ENCODE assay signal across 10 cellular contexts in the genomic region with DNA sequence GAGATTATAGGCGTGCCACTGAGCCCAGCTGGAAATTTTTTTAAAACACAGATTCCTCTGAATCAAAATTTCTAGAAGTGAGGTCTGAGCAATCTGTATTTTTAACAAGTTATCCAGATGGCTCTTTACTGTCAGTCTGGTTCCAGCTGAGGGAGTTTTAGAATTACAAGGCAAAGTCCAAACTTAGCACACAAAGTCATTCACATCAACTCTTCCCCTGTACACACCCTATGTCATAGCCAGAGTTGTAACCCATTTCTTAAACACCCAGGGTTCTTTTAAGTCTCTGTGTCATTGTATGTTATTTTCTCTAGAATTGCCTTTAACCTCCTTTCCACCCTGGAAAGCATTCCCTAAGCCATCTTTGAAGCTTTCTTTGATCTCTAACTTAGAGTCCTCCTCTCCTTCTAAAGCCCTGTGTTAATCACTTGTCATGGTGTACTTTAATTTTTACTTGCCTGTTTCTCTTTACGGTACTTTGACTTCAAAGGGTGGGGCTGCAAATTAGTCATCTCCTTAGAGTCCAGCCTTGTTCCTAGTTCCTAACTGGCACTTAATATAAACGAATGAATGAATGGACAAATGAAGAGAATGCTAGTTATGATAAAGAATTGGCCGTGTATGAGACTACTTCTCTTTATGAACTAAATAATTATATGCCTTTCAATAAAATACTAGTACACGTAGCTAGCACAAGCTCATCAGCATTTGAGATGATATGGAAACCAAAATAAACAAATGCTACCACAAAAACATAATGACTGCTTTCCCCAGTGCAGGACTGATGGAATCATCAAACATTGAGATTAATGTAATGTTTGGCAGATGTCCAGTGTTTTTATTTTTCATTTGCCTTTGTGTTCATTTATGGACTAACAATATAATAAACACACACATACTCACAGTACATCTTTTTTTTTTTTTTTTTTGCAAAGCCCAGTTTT. TPM values are rescaled to one million over a fixed set of nuclear protein-coding genes. Genes with fewer than 3 reads are reported as not detected.
DNase-seq lines count a peak whose midpoint lies in the region; ATAC-seq and TF ChIP-seq lines count a peak whose summit lies in the region.
"Had no signal": no experiment of that assay in that cellular context is flagged by ENCODE, and none has a peak within 500 bp of the region (broad histone marks: within the 10 kb centered on the region; RNA-seq: fewer than 3 reads in every experiment).

No MANE protein-coding gene starts in this region.

- no peak overlapping the region for H3K27ac ChIP-seq in RWPE1
- H3K27ac ChIP-seq: HL-60, neutrophil had no signal

- H3K4me1 Mint-ChIP-seq in activated T-cell treated with anti-CD3 and anti-CD28 coated beads, Interleukin-2, amount 50 U/mL, for 4 hours (ENCODE audit: low read depth), result peaks cover 43% of the 10 kb centered on the region
- H3K4me1 Mint-ChIP-seq in stimulated activated naive CD8-positive, alpha-beta T cell treated with anti-CD3 and anti-CD28 coated beads, Interleukin-15, amount 100 ng/mL, for 72 hours, result peaks cover 54% of the 10 kb centered on the region

- CTCF ChIA-PET in RWPE1 (lab: Yijun Ruan, JAX), result interaction anchor here (0.6 to 0.7 kb wide), 2 partner anchors 22 to 628 kb away, joined by 3 read pairs; no protein-coding TSS in a partner anchor

- no peaks in the 10 kb centered on the region for H3K9me3 Mint-ChIP-seq in activated T-cell treated with anti-CD3 and anti-CD28 coated beads, Interleukin-2, amount 50 U/mL, for 4 hours
- peaks cover 0 to 7% of the 10 kb centered on the region in 2 donors for H3K9me3 Mint-ChIP-seq in stimulated activated naive CD8-positive, alpha-beta T cell treated with anti-CD3 and anti-CD28 coated beads, Interleukin-15, amount 100 ng/mL, for 72 hours

- no peaks in the 10 kb centered on the region for H3K36me3 Mint-ChIP-seq in activated T-cell treated with anti-CD3 and anti-CD28 coated beads, Interleukin-2, amount 50 U/mL, for 4 hours (ENCODE audit: insufficient read depth)

- ATAC-seq in activated T-cell treated with anti-CD3 and anti-CD28 coated beads, Interleukin-2, amount 50 U/mL, for 4 hours, result no peak
- no peak for ATAC-seq in stimulated activated naive CD8-positive, alpha-beta T cell treated with anti-CD3 and anti-CD28 coated beads, Interleukin-15, amount 100 ng/mL, for 72 hours
- no peak for ATAC-seq in GM19351 (IDR thresholded peaks at IDR 0.05; ENCODE audit: unreplicated experiment)
- ATAC-seq in HG03469 (IDR thresholded peaks at IDR 0.05; ENCODE audit: unreplicated experiment), result no peak

- no peaks in the 10 kb centered on the region for H3K27me3 Mint-ChIP-seq in activated T-cell treated with anti-CD3 and anti-CD28 coated beads, Interleukin-2, amount 50 U/mL, for 4 hours (ENCODE audit: low read depth)
- no peaks in the 10 kb centered on the region for H3K27me3 Mint-ChIP-seq in stimulated activated naive CD8-positive, alpha-beta T cell treated with anti-CD3 and anti-CD28 coated beads, Interleukin-15, amount 100 ng/mL, for 72 hours

- no peak for DNase-seq in activated T-cell treated with anti-CD3 and anti-CD28 coated beads, Interleukin-2, amount 50 U/mL, for 4 hours
- no peak for DNase-seq in activated T-cell treated with anti-CD3 and anti-CD28 coated beads, Interleukin-2, amount 50 U/mL, for 1 hour
- peak; percentile 58 for DNase-seq in RWPE1 (ENCODE audit: low spot score)
- peak; percentile 56 for DNase-seq in fibroblast of peridontal ligament (ENCODE audit: extremely low read depth)
- no peak for DNase-seq in stimulated activated naive CD8-positive, alpha-beta T cell treated with anti-CD3 and anti-CD28 coated beads, Interleukin-15, amount 100 ng/mL, for 72 hours
- DNase-seq in mesenteric fat pad (ENCODE audit: low spot score), result no peak

- POLR2A ChIA-PET in RWPE1 (lab: Yijun Ruan, JAX; ENCODE audit: low non-redundant PET), result no interaction called here

- peak overlapping the region; percentile 6 for H3K4me3 Mint-ChIP-seq in activated T-cell treated with anti-CD3 and anti-CD28 coated beads, Interleukin-2, amount 50 U/mL, for 4 hours
- H3K4me3 Mint-ChIP-seq in stimulated activated naive CD8-positive, alpha-beta T cell treated with anti-CD3 and anti-CD28 coated beads, Interleukin-15, amount 100 ng/mL, for 72 hours, result peak overlapping the region; percentile 55 to 71

- H3K27ac Mint-ChIP-seq in stimulated activated naive CD8-positive, alpha-beta T cell treated with anti-CD3 and anti-CD28 coated beads, Interleukin-15, amount 100 ng/mL, for 72 hours, result peak overlapping the region; percentile 52 to 60

- TF ChIP-seq CTCF in RWPE1 (conservative IDR thresholded peaks at IDR 0.05; ENCODE audit: low read depth), result no peak

RNA-seq across cellular contexts. Expression of a gene that starts 12.0 kb away (rescaled TPM):
- total RNA-seq in activated T-cell treated with anti-CD3 and anti-CD28 coated beads, Interleukin-2, amount 50 U/mL, for 4 hours, result 100 to 1,000 TPM; 517 to 534 (median 529) TPM
- 181 TPM for total RNA-seq in mesenteric fat pad

Comparison
In these comparisons a context has a peak if more than half of its experiments do, and no peak if none do; other contexts are left out.
1. DNase-seq: peak in RWPE1 (single experiment) and fibroblast of peridontal ligament (single experiment); none in activated T-cell treated with anti-CD3 and anti-CD28 coated beads, Interleukin-2, amount 50 U/mL, for 4 hours (single experiment), activated T-cell treated with anti-CD3 and anti-CD28 coated beads, Interleukin-2, amount 50 U/mL, for 1 hour (single experiment), stimulated activated naive CD8-positive, alpha-beta T cell treated with anti-CD3 and anti-CD28 coated beads, Interleukin-15, amount 100 ng/mL, for 72 hours (0 of 2) and mesenteric fat pad (single experiment).